8 cellular contexts compared by ENCODE assay signal in the genomic region with DNA sequence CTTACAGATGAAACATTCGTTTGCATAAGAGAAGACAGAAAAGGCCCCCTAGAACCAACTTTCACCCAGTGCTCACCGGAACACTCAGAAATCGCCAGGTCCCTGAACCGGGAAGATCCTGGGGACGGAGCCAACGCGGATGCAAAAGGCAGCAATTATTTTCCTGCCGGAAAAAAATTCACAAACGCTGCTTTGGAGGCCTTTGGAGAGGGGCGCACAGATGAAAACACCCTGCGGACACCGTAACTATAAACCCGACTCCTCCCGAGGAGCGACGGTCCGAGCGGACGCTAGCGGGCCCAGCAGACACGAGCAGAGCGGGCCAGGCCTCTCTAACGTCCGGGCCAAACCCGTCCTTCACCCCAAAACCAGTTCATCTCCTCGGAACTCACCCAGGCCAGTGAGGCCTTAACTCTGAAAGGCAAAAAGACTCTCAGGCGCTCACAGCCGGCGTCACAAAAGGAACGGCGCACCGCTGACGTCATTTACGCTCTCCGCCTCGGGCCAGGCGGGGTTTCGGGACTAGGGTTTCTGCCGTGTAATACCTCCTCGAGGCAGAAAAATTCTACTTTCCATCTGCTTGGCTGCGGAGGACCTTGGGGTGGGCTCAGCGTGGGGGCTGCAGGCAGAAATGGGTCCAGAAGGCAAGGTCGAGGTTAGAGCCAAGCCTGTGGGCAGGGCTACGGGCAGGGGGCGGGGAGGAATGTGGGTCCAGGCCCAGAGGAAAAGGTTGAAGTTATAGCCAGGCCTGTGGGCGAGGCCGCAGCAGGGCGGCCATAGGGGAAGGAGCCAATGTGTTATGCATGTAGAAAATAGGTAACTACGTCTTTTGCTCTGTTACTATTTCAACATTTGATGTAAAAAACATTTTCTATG. TPM values are rescaled to one million over a fixed set of nuclear protein-coding genes. Genes with fewer than 3 reads are reported as not detected.
DNase-seq lines count a peak whose midpoint lies in the region; ATAC-seq, FAIRE-seq and TF ChIP-seq lines count a peak whose summit lies in the region.

Gene ZNF426 (minus strand): TSS at position 463 of the 876 bp plus-strand sequence. CDS start 2,413 bp downstream, outside the sequence.

- CTCF ChIA-PET in activated B cell treated with CpG ODN at 0.5 μM for 24 hours (lab: Charles Lee): no interaction called here

- POLR2A ChIA-PET in activated B cell treated with CpG ODN at 0.5 μM for 24 hours (lab: Charles Lee): interaction anchor here (0.6 kb wide), 1 partner anchor 966 kb away, joined by 6 read pairs; no protein-coding TSS in a partner anchor

- peaks cover 26% of the 10 kb centered on the region for H3K4me1 Mint-ChIP-seq in activated B cell treated with CpG ODN at 0.5 μM for 24 hours

- TF ChIP-seq CTCF in activated B cell treated with CpG ODN at 0.5 μM for 24 hours (IDR thresholded peaks at IDR 0.05): no peak
- TF ChIP-seq CTCF in bronchial epithelial cell (IDR thresholded peaks at IDR 0.05; ENCODE audit: insufficient read depth, low read length, severe bottlenecking): no peak

- peaks cover 43% of the 10 kb centered on the region for H3K36me3 Mint-ChIP-seq in activated B cell treated with CpG ODN at 0.5 μM for 24 hours (ENCODE audit: low read depth)

- no peaks in the 10 kb centered on the region for H3K27me3 Mint-ChIP-seq in activated B cell treated with CpG ODN at 0.5 μM for 24 hours

- peak within 1 kb of the TSS; percentile 77 to 98 (median 94) for H3K27ac ChIP-seq in skin epidermis

- peak; percentile 82 for FAIRE-seq in bronchial epithelial cell (lab: Jason Lieb, UNC)

- in situ Hi-C loops in G401 (cut with HindIII; ENCODE audit: low sequenced_read_pairs): no loop called here

- ATAC-seq in HG02759 (IDR thresholded peaks at IDR 0.05; ENCODE audit: unreplicated experiment): peak; percentile 80
- peak; percentile 92 for ATAC-seq in activated B cell treated with CpG ODN at 0.5 μM for 24 hours (ENCODE audit: low read depth)

- intact Hi-C loops in activated B cell treated with CpG ODN at 0.5 μM for 24 hours (cut with micrococcal nuclease): loop anchor here (1.0 to 10.0 kb wide), 6 partner anchors 46 to 396 kb away; partner anchors contain the start of genes ZNF121, ZNF266, ZNF317 and ZNF559

- H3K36me3 ChIP-seq in bronchial epithelial cell (ENCODE audit: control insufficient read depth, insufficient read depth, low read length): peaks cover 12% of the 10 kb centered on the region

- H3K27ac Mint-ChIP-seq in activated B cell treated with CpG ODN at 0.5 μM for 24 hours: peak within 1 kb of the TSS; percentile 99

- H3K4me3 ChIP-seq in bronchial epithelial cell (ENCODE audit: low read depth, low read length): peak within 1 kb of the TSS; percentile 78
- H3K4me3 ChIP-seq in skin epidermis: peak within 1 kb of the TSS; percentile 59 to 93 (median 76)

- DNase-seq in G401 (ENCODE audit: low spot score): peak; percentile 86
- DNase-seq in NCI-H2196 (lab: John Stamatoyannopoulos, UW; ENCODE audit: unreplicated experiment): peak; percentile 90
- peak; percentile 79 for DNase-seq in activated B cell treated with CpG ODN at 0.5 μM for 24 hours
- DNase-seq in bronchial epithelial cell (ENCODE audit: low read depth): peak; percentile 72
- DNase-seq in iPS-NIHi11 (ENCODE audit: low spot score): peak; percentile 94
- no peak for DNase-seq in SIG-M5 (lab: John Stamatoyannopoulos, UW)

- H3K9me3 Mint-ChIP-seq in activated B cell treated with CpG ODN at 0.5 μM for 24 hours: peaks cover 15% of the 10 kb centered on the region

- H3K4me3 Mint-ChIP-seq in activated B cell treated with CpG ODN at 0.5 μM for 24 hours: peak within 1 kb of the TSS; percentile 98

- no peaks in the 10 kb centered on the region for H3K27me3 ChIP-seq in bronchial epithelial cell (ENCODE audit: control insufficient read depth, insufficient read depth, low read length)

RNA-seq across cellular contexts. Expression of gene ZNF426, which starts in this region (rescaled TPM):
- 0.68 and 8.9 TPM in 2 replicates for total RNA-seq in G401 (2014; rRNA removed; shearing (Covaris generic))
- 18.8 and 22.7 TPM in 2 replicates for total RNA-seq in activated B cell treated with CpG ODN at 0.5 μM for 24 hours
- total RNA-seq in bronchial epithelial cell: 17.6 and 19.2 TPM in 2 replicates
